9 cellular contexts compared by ENCODE assay signal in genomic region chr10:124649209-124649608, GRCh38.
DNase-seq lines count a peak whose midpoint lies in the region; ATAC-seq and TF ChIP-seq lines count a peak whose summit lies in the region.
"Had no signal": no experiment of that assay in that cellular context is flagged by ENCODE, and none has a peak within 500 bp of the region (broad histone marks: within the 10 kb centered on the region; RNA-seq: fewer than 3 reads in every experiment).

No MANE protein-coding gene starts in this region.

- no peaks in the 10 kb centered on the region for H3K27me3 Mint-ChIP-seq in WTC11 (ENCODE audit: low read depth)

- H3K4me1 Mint-ChIP-seq in WTC11, result peaks cover 44% of the 10 kb centered on the region

- no peak overlapping the region for H3K4me3 Mint-ChIP-seq in WTC11
- H3K4me3 Mint-ChIP-seq: neural crest cell had no signal

- H3K4me1 ChIP-seq in GM23248 (ENCODE audit: insufficient read depth) (peaks cover 17% of the 10 kb centered on the region), foreskin keratinocyte (peaks cover 22% of the 10 kb centered on the region), rectal smooth muscle tissue (ENCODE audit: control insufficient read depth, insufficient read depth, low read length) (peaks cover 29% of the 10 kb centered on the region)

- H3K27ac ChIP-seq in GM23248, result no peak overlapping the region
- peak overlapping the region; percentile 25 for H3K27ac ChIP-seq in foreskin keratinocyte
- H3K27ac ChIP-seq in rectal smooth muscle tissue (ENCODE audit: low read depth, low read length), result peak overlapping the region; percentile 67

- H3K9me2 ChIP-seq in GM23248 (ENCODE audit: insufficient read depth), result no peaks in the 10 kb centered on the region

- peak; percentile 42 for DNase-seq in GM23248
- no peak for DNase-seq in WTC11 (ENCODE audit: low spot score)
- no peak for DNase-seq in foreskin keratinocyte
- DNase-seq in activated gamma-delta T cell treated with Interleukin-2 at 50 U/mL for 16 hours, result no peak
- DNase-seq in NCI-H1092 (lab: John Stamatoyannopoulos, UW), result no peak
- no peak for DNase-seq in effector CD8-positive, alpha-beta T cell (lab: John Stamatoyannopoulos, UW)
- DNase-seq in HK-2 (ENCODE audit: unreplicated experiment), result no peak

- no peak overlapping the region for H3K4me2 ChIP-seq in GM23248 (ENCODE audit: unreplicated experiment)

- no peaks in the 10 kb centered on the region for H3K9me3 ChIP-seq in GM23248 (ENCODE audit: low read depth)

- WGBS in GM23248 (ENCODE audit: low coverage in 1 of 2, low lambda C conversion rate in 2 of 2, missing lambda C conversion rate in 2 of 2), 2 experiments, result 28 to 30% methylated on average over 5 of the region's 5 CpGs

- no peaks in the 10 kb centered on the region for H3K27me3 ChIP-seq in GM23248 (replicated peaks; ENCODE audit: insufficient read depth)
- H3K27me3 ChIP-seq in foreskin keratinocyte, result no peaks in the 10 kb centered on the region
- H3K27me3 ChIP-seq in rectal smooth muscle tissue (ENCODE audit: control insufficient read depth, insufficient read depth, low read length), result no peaks in the 10 kb centered on the region

- no peaks in the 10 kb centered on the region for H4K20me1 ChIP-seq in GM23248 (ENCODE audit: insufficient read depth)

- no peak overlapping the region for H3K4me3 ChIP-seq in GM23248
- peak overlapping the region; percentile 1 for H3K4me3 ChIP-seq in rectal smooth muscle tissue (ENCODE audit: low read length)

- no peaks in the 10 kb centered on the region for H3K9me3 Mint-ChIP-seq in WTC11
- H3K9me3 Mint-ChIP-seq: neural crest cell had no signal

- H3F3A ChIP-seq in GM23248 (ENCODE audit: insufficient read depth), result no peaks in the 10 kb centered on the region

- ATAC-seq in WTC11, result no peak
- no peak for ATAC-seq in foreskin keratinocyte

- POLR2A ChIA-PET in WTC11 (lab: Charles Lee), result no interaction called here

- CTCF ChIA-PET in WTC11 (lab: Charles Lee), result interaction anchor here (0.7 to 1.8 kb wide), 3 partner anchors 22 to 92 kb away, joined by 3 to 9 read pairs (median 3); no protein-coding TSS in a partner anchor

- H3K9ac ChIP-seq in GM23248 (no peak overlapping the region), rectal smooth muscle tissue (ENCODE audit: low read length) (no peak overlapping the region)

- H2AFZ ChIP-seq in GM23248, result peak overlapping the region; percentile 40; the same call in 1 of the 2 replicates

- H3K79me2 ChIP-seq in GM23248 (ENCODE audit: insufficient read depth), result peaks cover 5% of the 10 kb centered on the region; the same call in 1 of the 2 replicates

- no peak for TF ChIP-seq CTCF in WTC11 (IDR thresholded peaks at IDR 0.05)
- no peak for TF ChIP-seq CTCF in foreskin keratinocyte (conservative IDR thresholded peaks at IDR 0.05)

- no peaks in the 10 kb centered on the region for H3K36me3 Mint-ChIP-seq in WTC11

- peak overlapping the region; percentile 10; the same call in 1 of the 2 replicates for H3K27ac Mint-ChIP-seq in WTC11

- in situ Hi-C loops in GM23248 (cut with MboI), result no loop called here

- H3K36me3 ChIP-seq in GM23248 (ENCODE audit: low read depth) (no peaks in the 10 kb centered on the region), rectal smooth muscle tissue (ENCODE audit: control insufficient read depth, insufficient read depth, low read length) (peaks cover 4% of the 10 kb centered on the region)

TF ChIP-seq in WTC11, 78 proteins besides CTCF, POLR2A, EP300 and RAD21:
- TF ChIP-seq CDX4 (CRISPR knock-in tag; IDR thresholded peaks at IDR 0.05; ENCODE audit: borderline replicate concordance), result no peak
- no peak for TF ChIP-seq GTF2I (CRISPR knock-in tag; conservative IDR thresholded peaks at IDR 0.05)
- no peak for TF ChIP-seq ZNF263 (CRISPR knock-in tag; IDR thresholded peaks at IDR 0.05; ENCODE audit: low read depth)
